ENCODE assay signal across 19 cellular contexts in genomic region chr4:8685831-8686230, GRCh38.
DNase-seq lines count a peak whose midpoint lies in the region; ATAC-seq and TF ChIP-seq lines count a peak whose summit lies in the region.
"Had no signal": no experiment of that assay in that cellular context is flagged by ENCODE, and none has a peak within 500 bp of the region (broad histone marks: within the 10 kb centered on the region; RNA-seq: fewer than 3 reads in every experiment).

No MANE protein-coding gene starts in this region.

- H2BK120ac ChIP-seq in neuronal stem cell (ENCODE audit: low read depth, low read length), result no peak overlapping the region

- H3K9me2 ChIP-seq in Karpas-422 (replicated peaks; ENCODE audit: insufficient read depth, low read length), result no peaks in the 10 kb centered on the region

- no peak overlapping the region for H2BK15ac ChIP-seq in neuronal stem cell (ENCODE audit: low read length)

- H3K36me3 Mint-ChIP-seq in WTC11, result no peaks in the 10 kb centered on the region
- H3K36me3 Mint-ChIP-seq: CD8-positive, alpha-beta T cell had no signal

- no peak for ATAC-seq in WTC11
- ATAC-seq: CD8-positive, alpha-beta T cell; GM12878 had no signal

- H3K27me3 ChIP-seq in neuronal stem cell (ENCODE audit: control insufficient read depth in 3 of 3, insufficient read depth in 3 of 3, low read depth in 1 of 3, low read length in 3 of 3) (peaks cover 0 to 20% (median 11%) of the 10 kb centered on the region in 3 experiments), spleen (replicated peaks in 1 of 7) (peaks cover 0 to 76% (median 4%) of the 10 kb centered on the region in 7 donors), Karpas-422 (ENCODE audit: low read length) (no peaks in the 10 kb centered on the region), esophagus squamous epithelium (peaks cover 0 to 63% (median 0%) of the 10 kb centered on the region in 4 donors)
- H3K27me3 ChIP-seq: BLaER1 had no signal

- TF ChIP-seq POLR2A in spleen (IDR thresholded peaks at IDR 0.05), result no peak
- no peak for TF ChIP-seq POLR2A in esophagus squamous epithelium (IDR thresholded peaks at IDR 0.05)

- peak overlapping the region; percentile 2 for H3K18ac ChIP-seq in neuronal stem cell (ENCODE audit: low read length)

- POLR2A ChIA-PET in WTC11 (lab: Charles Lee), result no interaction called here

- peaks cover 0 to 2% of the 10 kb centered on the region in 2 donors for H3K9me3 ChIP-seq in neuronal stem cell (replicated peaks in 1 of 2; ENCODE audit: control insufficient read depth in 2 of 2, insufficient read depth in 1 of 2, low read depth in 1 of 2, low read length in 2 of 2)
- H3K9me3 ChIP-seq in spleen, result no peaks in the 10 kb centered on the region
- H3K9me3 ChIP-seq in Karpas-422 (ENCODE audit: low read length), result no peaks in the 10 kb centered on the region
- H3K9me3 ChIP-seq in esophagus squamous epithelium, result no peaks in the 10 kb centered on the region
- H3K9me3 ChIP-seq: BLaER1, HAP-1 had no signal

- H3K36me3 ChIP-seq in neuronal stem cell (replicated peaks in 1 of 2; ENCODE audit: control insufficient read depth in 2 of 2, insufficient read depth in 2 of 2, low read length in 2 of 2) (no peaks in the 10 kb centered on the region), spleen (no peaks in the 10 kb centered on the region), Karpas-422 (ENCODE audit: insufficient read depth, low read length) (no peaks in the 10 kb centered on the region), esophagus squamous epithelium (no peaks in the 10 kb centered on the region)
- H3K36me3 ChIP-seq: BLaER1, HAP-1 had no signal

- H3K4me1 ChIP-seq in neuronal stem cell (ENCODE audit: control insufficient read depth in 2 of 2, insufficient read depth in 1 of 2, low read depth in 1 of 2, low read length in 2 of 2), result peaks cover 0 to 4% of the 10 kb centered on the region in 2 donors
- no peaks in the 10 kb centered on the region for H3K4me1 ChIP-seq in spleen
- H3K4me1 ChIP-seq in Karpas-422 (ENCODE audit: low read length), result no peaks in the 10 kb centered on the region
- no peaks in the 10 kb centered on the region for H3K4me1 ChIP-seq in esophagus squamous epithelium
- H3K4me1 ChIP-seq: BLaER1, HAP-1 had no signal

- no peaks in the 10 kb centered on the region for H4K20me1 ChIP-seq in Karpas-422 (ENCODE audit: insufficient read depth, low read depth, low read length)
- H4K20me1 ChIP-seq: BLaER1 had no signal

- no peak overlapping the region for H4K91ac ChIP-seq in neuronal stem cell (ENCODE audit: low read depth, low read length, poor library complexity)

- no peak overlapping the region for H4K8ac ChIP-seq in neuronal stem cell (ENCODE audit: low read depth, low read length)

- intact Hi-C loops in spleen (cut with DNase I; ENCODE audit: low total_unique reads) (no loop called here), esophagus squamous epithelium (cut with DNase I) (loop anchor here (10.0 kb wide), 1 partner anchor 229 kb away; no protein-coding TSS in a partner anchor)

- H3K4ac ChIP-seq in neuronal stem cell (ENCODE audit: low read length), result no peak overlapping the region

- H3K9me3 Mint-ChIP-seq in WTC11, result no peaks in the 10 kb centered on the region
- H3K9me3 Mint-ChIP-seq: CD8-positive, alpha-beta T cell had no signal

- TF ChIP-seq CTCF in WTC11 (IDR thresholded peaks at IDR 0.05), result no peak
- TF ChIP-seq CTCF in spleen (IDR thresholded peaks at IDR 0.05 in 8 of 11, conservative IDR thresholded peaks at IDR 0.05 in 3 of 11), result no peak
- no peak for TF ChIP-seq CTCF in esophagus squamous epithelium (IDR thresholded peaks at IDR 0.05)

- H3K4me2 ChIP-seq in neuronal stem cell (ENCODE audit: insufficient read depth, low read length, poor library complexity, severe bottlenecking), result no peak overlapping the region
- H3K4me2 ChIP-seq in Karpas-422 (ENCODE audit: low read depth, low read length, poor library complexity, severe bottlenecking), result no peak overlapping the region
- H3K4me2 ChIP-seq: BLaER1 had no signal

- no peak overlapping the region for H3K27ac ChIP-seq in neuronal stem cell (replicated peaks; ENCODE audit: low read length)
- no peak overlapping the region for H3K27ac ChIP-seq in spleen
- H3K27ac ChIP-seq in Karpas-422 (ENCODE audit: low read length), result no peak overlapping the region
- H3K27ac ChIP-seq in esophagus squamous epithelium, result no peak overlapping the region
- H3K27ac ChIP-seq: BLaER1, GM23248 had no signal

- peak overlapping the region; percentile 30 for H3K9ac ChIP-seq in neuronal stem cell (ENCODE audit: low read depth, low read length, poor library complexity)
- no peak overlapping the region for H3K9ac ChIP-seq in Karpas-422 (ENCODE audit: low read length)
- H3K9ac ChIP-seq: BLaER1, GM23248 had no signal

- H3K4me1 Mint-ChIP-seq in WTC11, result 0 out of 2 replicates have a peak, but pooled peaks cover 2% of the 10 kb centered on the region

- H3K23ac ChIP-seq in neuronal stem cell (ENCODE audit: low read depth, low read length, poor library complexity), result peak overlapping the region; percentile 2

- no peaks in the 10 kb centered on the region for H3K79me1 ChIP-seq in neuronal stem cell (ENCODE audit: low read depth, low read length)

- H3K27me3 Mint-ChIP-seq in WTC11 (ENCODE audit: low read depth), result peaks cover 50% of the 10 kb centered on the region

- no peak overlapping the region for H3K4me3 ChIP-seq in neuronal stem cell (ENCODE audit: low read length in 2 of 2)
- H3K4me3 ChIP-seq in spleen, result no peak overlapping the region
- no peak overlapping the region for H3K4me3 ChIP-seq in Karpas-422 (ENCODE audit: low read length)
- H3K4me3 ChIP-seq in esophagus squamous epithelium, result no peak overlapping the region
- H3K4me3 ChIP-seq: BLaER1, GM12878, GM23248, HAP-1 had no signal

- H3K4me3 Mint-ChIP-seq in WTC11, result no peak overlapping the region
- H3K4me3 Mint-ChIP-seq: CD8-positive, alpha-beta T cell had no signal

- WGBS in neuronal stem cell (ENCODE audit: extremely low coverage in 2 of 2, insufficient read length in 2 of 2, insufficient replicate concordance in 1 of 2), 2 donors, result no CpG with 5 or more reads among the region's 6 CpGs
- 78 to 90% (median 85%) methylated on average over 5 to 6 of the region's 6 CpGs for WGBS in spleen, 5 donors
- 65 to 72% methylated on average over 2 to 5 of the region's 6 CpGs for WGBS in esophagus squamous epithelium, 2 donors

- H2BK5ac ChIP-seq in neuronal stem cell (ENCODE audit: low read length), result no peak overlapping the region

- no peaks in the 10 kb centered on the region for H3K79me2 ChIP-seq in Karpas-422 (ENCODE audit: low read length)

- CTCF ChIA-PET in WTC11 (lab: Charles Lee), result no interaction called here

- H3K14ac ChIP-seq in neuronal stem cell (ENCODE audit: low read length), result peak overlapping the region; percentile 91

- H2AFZ ChIP-seq in neuronal stem cell (ENCODE audit: low read length) (no peak overlapping the region), Karpas-422 (ENCODE audit: low read length) (no peak overlapping the region)
- H2AFZ ChIP-seq: GM23248 had no signal

- DNase-seq in activated effector memory CD4-positive, alpha-beta T cell treated with anti-CD3 and anti-CD28 coated beads, Interleukin-2, amount 50 U/mL, for 16 hours, result peak; percentile 57
- DNase-seq in activated effector memory CD4-positive, alpha-beta T cell treated with Interleukin-2 at 50 U/mL for 16 hours, result no peak
- DNase-seq in WTC11 (ENCODE audit: low spot score) (peak; percentile 2), neuronal stem cell (ENCODE audit: low spot score) (no peak), spleen (peak; percentile 50), Karpas-422 (no peak), esophagus squamous epithelium (lab: John Stamatoyannopoulos, UW) (no peak), NCI-H187 treated with DMSO at 0.1 percent for 48 hours (lab: John Stamatoyannopoulos, UW) (no peak)
- DNase-seq: 8988T; Calu3; CD8-positive, alpha-beta T cell; DMS53; DND-41; EL; GM23248; IMR-90 had no signal

- no peak overlapping the region for H2AK5ac ChIP-seq in neuronal stem cell (ENCODE audit: low read depth, low read length)

- no peak overlapping the region for H2BK12ac ChIP-seq in neuronal stem cell (ENCODE audit: low read length)

- no peak overlapping the region for H3K27ac Mint-ChIP-seq in WTC11
- H3K27ac Mint-ChIP-seq: CD8-positive, alpha-beta T cell had no signal

TF ChIP-seq in WTC11, 78 proteins besides CTCF, POLR2A, EP300 and RAD21 (continues in another document):
- TF ChIP-seq SMAD4 (CRISPR knock-in tag; IDR thresholded peaks at IDR 0.05) (no peak), USF1 (CRISPR knock-in tag; IDR thresholded peaks at IDR 0.05) (no peak), TEAD4 (CRISPR knock-in tag; IDR thresholded peaks at IDR 0.05) (no peak), ZMAT4 (CRISPR knock-in tag; IDR thresholded peaks at IDR 0.05) (no peak), IRF1 (CRISPR knock-in tag; IDR thresholded peaks at IDR 0.05) (no peak), NR2C2 (CRISPR knock-in tag; IDR thresholded peaks at IDR 0.05) (no peak), SP1 (CRISPR knock-in tag; conservative IDR thresholded peaks at IDR 0.05) (no peak), ZNF396 (CRISPR knock-in tag; IDR thresholded peaks at IDR 0.05; ENCODE audit: borderline replicate concordance) (no peak), TEAD1 (CRISPR knock-in tag; IDR thresholded peaks at IDR 0.05) (no peak), ZNF317 (CRISPR knock-in tag; IDR thresholded peaks at IDR 0.05; ENCODE audit: borderline replicate concordance, low read depth) (no peak), MXD4 (CRISPR knock-in tag; IDR thresholded peaks at IDR 0.05; ENCODE audit: borderline replicate concordance) (no peak)

Comparison
In these comparisons a context has a peak if more than half of its experiments do, and no peak if none do; other contexts are left out.
1. DNase-seq: peak in activated effector memory CD4-positive, alpha-beta T cell treated with anti-CD3 and anti-CD28 coated beads, Interleukin-2, amount 50 U/mL, for 16 hours (single experiment), WTC11 (single experiment) and spleen (single experiment); none in activated effector memory CD4-positive, alpha-beta T cell treated with Interleukin-2 at 50 U/mL for 16 hours (single experiment), neuronal stem cell (single experiment), Karpas-422 (single experiment), esophagus squamous epithelium (single experiment) and NCI-H187 treated with DMSO at 0.1 percent for 48 hours (single experiment).